Comparison of ENCODE assay signal across 37 cellular contexts in genomic region chr15:58111718-58112104, GRCh38. TPM values are rescaled to one million over a fixed set of nuclear protein-coding genes. Genes with fewer than 3 reads are reported as not detected.
"Had no signal": no experiment of that assay in that cellular context is flagged by ENCODE, and none has a peak within 500 bp of the region (broad histone marks: within the 10 kb centered on the region; RNA-seq: fewer than 3 reads in every experiment).

No MANE protein-coding gene starts in this region.

- H3K27ac ChIP-seq: adrenal gland, body of pancreas, brain microvascular endothelial cell, breast epithelium, WERI-Rb-1 had no signal

- H3K9me3 ChIP-seq: adrenal gland, body of pancreas, breast epithelium had no signal

- H3K4me3 ChIP-seq: adrenal gland, body of pancreas, breast epithelium had no signal

- H3K4me1 Mint-ChIP-seq: activated CD4-positive, alpha-beta memory T cell treated with anti-CD3 and anti-CD28 coated beads, Interleukin-2, amount 10 ng/mL, durations not matched to agents 7 days and 5 days; activated CD4-positive, alpha-beta T cell treated with anti-CD3 and anti-CD28 coated beads for 36 hours; activated CD4-positive, alpha-beta T cell treated with anti-CD3 and anti-CD28 coated beads, Interleukin-2, amount 10 ng/mL, durations not matched to agents 7 days and 5 days; activated CD8-positive, alpha-beta memory T cell treated with anti-CD3 and anti-CD28 coated beads, Interleukin-2, amount 10 ng/mL, durations not matched to agents 7 days and 5 days; activated naive CD8-positive, alpha-beta T cell treated with anti-CD3 and anti-CD28 coated beads for 36 hours had no signal

- H3K4me1 ChIP-seq: adrenal gland, breast epithelium had no signal

- DNase-seq: activated CD4-positive, alpha-beta memory T cell treated with anti-CD3 and anti-CD28 coated beads, Interleukin-2, amount 10 ng/mL, durations not matched to agents 7 days and 5 days; activated CD4-positive, alpha-beta T cell treated with anti-CD3 and anti-CD28 coated beads for 1 hour; activated CD4-positive, alpha-beta T cell treated with anti-CD3 and anti-CD28 coated beads for 36 hours; activated CD4-positive, alpha-beta T cell treated with anti-CD3 and anti-CD28 coated beads for 48 hours; activated CD4-positive, alpha-beta T cell treated with anti-CD3 and anti-CD28 coated beads, Interleukin-2, amount 10 ng/mL, durations not matched to agents 7 days and 5 days; activated CD4-positive, alpha-beta T cell treated with anti-CD3 and anti-CD28 coated beads, Interleukin-2, amount 50 U/mL, for 48 hours; activated CD4-positive, CD25-positive, alpha-beta regulatory T cell; activated CD8-positive, alpha-beta memory T cell treated with anti-CD3 and anti-CD28 coated beads for 24 hours; activated CD8-positive, alpha-beta memory T cell treated with anti-CD3 and anti-CD28 coated beads, Interleukin-2, amount 10 ng/mL, durations not matched to agents 7 days and 5 days; activated CD8-positive, alpha-beta memory T cell treated with anti-CD3 and anti-CD28 coated beads, Interleukin-2, amount 50 U/mL, for 48 hours; activated CD8-positive, alpha-beta T cell treated with anti-CD3 and anti-CD28 coated beads, Interleukin-2, amount 10 ng/mL, durations not matched to agents 7 days and 5 days; activated effector memory CD4-positive, alpha-beta T cell treated with Interleukin-2 at 50 U/mL for 16 hours; activated gamma-delta T cell; activated naive CD4-positive, alpha-beta T cell; activated naive CD4-positive, alpha-beta T cell treated with anti-CD3 and anti-CD28 coated beads for 36 hours; activated naive CD4-positive, alpha-beta T cell treated with anti-CD3 and anti-CD28 coated beads, Interleukin-2, amount 50 U/mL, for 16 hours; activated naive CD8-positive, alpha-beta T cell treated with anti-CD3 and anti-CD28 coated beads for 36 hours; activated T-cell treated with anti-CD3 and anti-CD28 coated beads, Interleukin-2, amount 50 U/mL, for 24 hours; activated T-cell treated with anti-CD3 and anti-CD28 coated beads, Interleukin-2, amount 50 U/mL, for 48 hours; adrenal gland; amniotic stem cell; aorta; brain microvascular endothelial cell; central memory CD4-positive, alpha-beta T cell; T-helper 1 cell; T-helper 2 cell; T-helper 9 cell; WERI-Rb-1 had no signal

- H3K27me3 ChIP-seq: body of pancreas, breast epithelium had no signal

- ATAC-seq: activated CD4-positive, alpha-beta T cell treated with anti-CD3 and anti-CD28 coated beads for 36 hours; activated CD4-positive, CD25-positive, alpha-beta regulatory T cell treated with anti-CD3 and anti-CD28 coated beads, Interleukin-2, amount 50 U/mL, for 24 hours; activated CD8-positive, alpha-beta memory T cell treated with anti-CD3 and anti-CD28 coated beads, Interleukin-2, amount 10 ng/mL, durations not matched to agents 7 days and 5 days; activated CD8-positive, alpha-beta T cell treated with anti-CD3 and anti-CD28 coated beads, Interleukin-2, amount 10 ng/mL, durations not matched to agents 7 days and 5 days; activated naive CD4-positive, alpha-beta T cell treated with anti-CD3 and anti-CD28 coated beads, Interleukin-2, amount 50 U/mL, for 72 hours; WTC11 had no signal

- H3K36me3 Mint-ChIP-seq: activated CD8-positive, alpha-beta memory T cell treated with anti-CD3 and anti-CD28 coated beads, Interleukin-2, amount 10 ng/mL, durations not matched to agents 7 days and 5 days; activated naive CD4-positive, alpha-beta T cell treated with anti-CD3 and anti-CD28 coated beads, Interleukin-2, amount 50 U/mL, for 72 hours; activated naive CD8-positive, alpha-beta T cell treated with anti-CD3 and anti-CD28 coated beads for 36 hours; WTC11 had no signal

- H3K27ac Mint-ChIP-seq: activated CD4-positive, alpha-beta memory T cell treated with anti-CD3 and anti-CD28 coated beads, Interleukin-2, amount 10 ng/mL, durations not matched to agents 7 days and 5 days; activated CD4-positive, alpha-beta T cell treated with anti-CD3 and anti-CD28 coated beads for 36 hours; activated CD4-positive, alpha-beta T cell treated with anti-CD3 and anti-CD28 coated beads, Interleukin-2, amount 10 ng/mL, durations not matched to agents 7 days and 5 days; activated CD8-positive, alpha-beta memory T cell treated with anti-CD3 and anti-CD28 coated beads, Interleukin-2, amount 10 ng/mL, durations not matched to agents 7 days and 5 days; activated CD8-positive, alpha-beta T cell treated with anti-CD3 and anti-CD28 coated beads, Interleukin-2, amount 10 ng/mL, durations not matched to agents 7 days and 5 days; activated naive CD4-positive, alpha-beta T cell treated with anti-CD3 and anti-CD28 coated beads for 36 hours; activated naive CD8-positive, alpha-beta T cell treated with anti-CD3 and anti-CD28 coated beads for 36 hours; activated T-cell treated with anti-CD3 and anti-CD28 coated beads, Interleukin-2, amount 50 U/mL, for 24 hours; activated T-helper 2 cell treated with anti-CD3 and anti-CD28 coated beads, Interferon-gamma antibody, Interleukin-2, Interleukin-4, amounts not matched to agents 10 μg/mL and 5 μg/mL and 100 μg/mL, durations not matched to agents 14 hours and 24 hours and 36 hours; T-helper 1 cell treated with Interleukin-12 subunit alpha and Interleukin-12 subunit beta and Interleukin-4 antibody, amounts not matched to agents 30 μg/mL and 1 μg/mL, for 36 hours; T-helper 2 cell treated with Interferon-gamma antibody and Interleukin-4, amounts not matched to agents 5 μg/mL and 100 μg/mL, for 36 hours; WTC11 had no signal

- H3K9me3 Mint-ChIP-seq: activated CD4-positive, alpha-beta memory T cell treated with anti-CD3 and anti-CD28 coated beads, Interleukin-2, amount 10 ng/mL, durations not matched to agents 7 days and 5 days; activated CD4-positive, alpha-beta T cell treated with anti-CD3 and anti-CD28 coated beads, Interleukin-2, amount 10 ng/mL, durations not matched to agents 7 days and 5 days; activated naive CD4-positive, alpha-beta T cell treated with anti-CD3 and anti-CD28 coated beads for 36 hours; activated naive CD4-positive, alpha-beta T cell treated with anti-CD3 and anti-CD28 coated beads, Interleukin-2, amount 50 U/mL, for 72 hours; activated naive CD8-positive, alpha-beta T cell treated with anti-CD3 and anti-CD28 coated beads for 36 hours; activated T-cell treated with anti-CD3 and anti-CD28 coated beads, Interleukin-2, amount 50 U/mL, for 24 hours; activated T-helper 2 cell treated with anti-CD3 and anti-CD28 coated beads, Interferon-gamma antibody, Interleukin-2, Interleukin-4, amounts not matched to agents 10 μg/mL and 5 μg/mL and 100 μg/mL, durations not matched to agents 14 hours and 24 hours and 36 hours; T-helper 1 cell treated with Interleukin-12 subunit alpha and Interleukin-12 subunit beta and Interleukin-4 antibody, amounts not matched to agents 30 μg/mL and 1 μg/mL, for 36 hours; T-helper 2 cell treated with Interferon-gamma antibody and Interleukin-4, amounts not matched to agents 5 μg/mL and 100 μg/mL, for 36 hours; WTC11 had no signal

- H3K36me3 ChIP-seq: adrenal gland, brain microvascular endothelial cell, breast epithelium, WERI-Rb-1 had no signal

- H3K4me3 Mint-ChIP-seq: activated CD4-positive, alpha-beta memory T cell treated with anti-CD3 and anti-CD28 coated beads, Interleukin-2, amount 10 ng/mL, durations not matched to agents 7 days and 5 days; activated CD4-positive, alpha-beta T cell treated with anti-CD3 and anti-CD28 coated beads for 36 hours; activated CD4-positive, alpha-beta T cell treated with anti-CD3 and anti-CD28 coated beads, Interleukin-2, amount 10 ng/mL, durations not matched to agents 7 days and 5 days; activated CD8-positive, alpha-beta memory T cell treated with anti-CD3 and anti-CD28 coated beads, Interleukin-2, amount 10 ng/mL, durations not matched to agents 7 days and 5 days; activated CD8-positive, alpha-beta T cell treated with anti-CD3 and anti-CD28 coated beads, Interleukin-2, amount 10 ng/mL, durations not matched to agents 7 days and 5 days; activated naive CD4-positive, alpha-beta T cell treated with anti-CD3 and anti-CD28 coated beads for 36 hours; activated naive CD8-positive, alpha-beta T cell treated with anti-CD3 and anti-CD28 coated beads for 36 hours; activated T-cell treated with anti-CD3 and anti-CD28 coated beads, Interleukin-2, amount 50 U/mL, for 24 hours; T-helper 1 cell treated with Interleukin-12 subunit alpha and Interleukin-12 subunit beta and Interleukin-4 antibody, amounts not matched to agents 30 μg/mL and 1 μg/mL, for 36 hours; T-helper 2 cell treated with Interferon-gamma antibody and Interleukin-4, amounts not matched to agents 5 μg/mL and 100 μg/mL, for 36 hours; WTC11 had no signal

RNA-seq across cellular contexts. Expression of gene AQP9, which starts 26.5 kb away (rescaled TPM):
- total RNA-seq: activated CD4-positive, alpha-beta memory T cell treated with anti-CD3 and anti-CD28 coated beads, Interleukin-2, amount 10 ng/mL, durations not matched to agents 7 days and 5 days; activated CD4-positive, alpha-beta T cell treated with anti-CD3 and anti-CD28 coated beads, Interleukin-2, amount 10 ng/mL, durations not matched to agents 7 days and 5 days; activated CD8-positive, alpha-beta memory T cell treated with anti-CD3 and anti-CD28 coated beads, Interleukin-2, amount 10 ng/mL, durations not matched to agents 7 days and 5 days; activated CD8-positive, alpha-beta T cell treated with anti-CD3 and anti-CD28 coated beads, Interleukin-2, amount 10 ng/mL, durations not matched to agents 7 days and 5 days; activated naive CD4-positive, alpha-beta T cell treated with anti-CD3 and anti-CD28 coated beads for 36 hours; activated naive CD4-positive, alpha-beta T cell treated with anti-CD3 and anti-CD28 coated beads, Interleukin-2, amount 50 U/mL, for 72 hours; activated naive CD8-positive, alpha-beta T cell treated with anti-CD3 and anti-CD28 coated beads for 36 hours; astrocyte had no signal

RNA-seq across cellular contexts. Expression of gene ALDH1A2, which starts 46.2 kb away (rescaled TPM):
- total RNA-seq: activated CD4-positive, alpha-beta T cell treated with anti-CD3 and anti-CD28 coated beads for 36 hours; activated CD4-positive, alpha-beta T cell treated with anti-CD3 and anti-CD28 coated beads, Interleukin-2, amount 10 ng/mL, durations not matched to agents 7 days and 5 days; activated CD8-positive, alpha-beta T cell treated with anti-CD3 and anti-CD28 coated beads, Interleukin-2, amount 10 ng/mL, durations not matched to agents 7 days and 5 days; activated naive CD4-positive, alpha-beta T cell treated with anti-CD3 and anti-CD28 coated beads for 36 hours; activated naive CD4-positive, alpha-beta T cell treated with anti-CD3 and anti-CD28 coated beads, Interleukin-2, amount 50 U/mL, for 72 hours had no signal
